Comparison of ENCODE assay signal across 1 cellular context in genomic region chr5:131825404-131826013, GRCh38.
TF ChIP-seq lines count a peak whose summit lies in the region.

No MANE protein-coding gene starts in this region.

TF ChIP-seq in GM23338, 12 proteins besides CTCF, POLR2A, EP300 and RAD21 (continued from another document):
- TF ChIP-seq, protein P1, sequence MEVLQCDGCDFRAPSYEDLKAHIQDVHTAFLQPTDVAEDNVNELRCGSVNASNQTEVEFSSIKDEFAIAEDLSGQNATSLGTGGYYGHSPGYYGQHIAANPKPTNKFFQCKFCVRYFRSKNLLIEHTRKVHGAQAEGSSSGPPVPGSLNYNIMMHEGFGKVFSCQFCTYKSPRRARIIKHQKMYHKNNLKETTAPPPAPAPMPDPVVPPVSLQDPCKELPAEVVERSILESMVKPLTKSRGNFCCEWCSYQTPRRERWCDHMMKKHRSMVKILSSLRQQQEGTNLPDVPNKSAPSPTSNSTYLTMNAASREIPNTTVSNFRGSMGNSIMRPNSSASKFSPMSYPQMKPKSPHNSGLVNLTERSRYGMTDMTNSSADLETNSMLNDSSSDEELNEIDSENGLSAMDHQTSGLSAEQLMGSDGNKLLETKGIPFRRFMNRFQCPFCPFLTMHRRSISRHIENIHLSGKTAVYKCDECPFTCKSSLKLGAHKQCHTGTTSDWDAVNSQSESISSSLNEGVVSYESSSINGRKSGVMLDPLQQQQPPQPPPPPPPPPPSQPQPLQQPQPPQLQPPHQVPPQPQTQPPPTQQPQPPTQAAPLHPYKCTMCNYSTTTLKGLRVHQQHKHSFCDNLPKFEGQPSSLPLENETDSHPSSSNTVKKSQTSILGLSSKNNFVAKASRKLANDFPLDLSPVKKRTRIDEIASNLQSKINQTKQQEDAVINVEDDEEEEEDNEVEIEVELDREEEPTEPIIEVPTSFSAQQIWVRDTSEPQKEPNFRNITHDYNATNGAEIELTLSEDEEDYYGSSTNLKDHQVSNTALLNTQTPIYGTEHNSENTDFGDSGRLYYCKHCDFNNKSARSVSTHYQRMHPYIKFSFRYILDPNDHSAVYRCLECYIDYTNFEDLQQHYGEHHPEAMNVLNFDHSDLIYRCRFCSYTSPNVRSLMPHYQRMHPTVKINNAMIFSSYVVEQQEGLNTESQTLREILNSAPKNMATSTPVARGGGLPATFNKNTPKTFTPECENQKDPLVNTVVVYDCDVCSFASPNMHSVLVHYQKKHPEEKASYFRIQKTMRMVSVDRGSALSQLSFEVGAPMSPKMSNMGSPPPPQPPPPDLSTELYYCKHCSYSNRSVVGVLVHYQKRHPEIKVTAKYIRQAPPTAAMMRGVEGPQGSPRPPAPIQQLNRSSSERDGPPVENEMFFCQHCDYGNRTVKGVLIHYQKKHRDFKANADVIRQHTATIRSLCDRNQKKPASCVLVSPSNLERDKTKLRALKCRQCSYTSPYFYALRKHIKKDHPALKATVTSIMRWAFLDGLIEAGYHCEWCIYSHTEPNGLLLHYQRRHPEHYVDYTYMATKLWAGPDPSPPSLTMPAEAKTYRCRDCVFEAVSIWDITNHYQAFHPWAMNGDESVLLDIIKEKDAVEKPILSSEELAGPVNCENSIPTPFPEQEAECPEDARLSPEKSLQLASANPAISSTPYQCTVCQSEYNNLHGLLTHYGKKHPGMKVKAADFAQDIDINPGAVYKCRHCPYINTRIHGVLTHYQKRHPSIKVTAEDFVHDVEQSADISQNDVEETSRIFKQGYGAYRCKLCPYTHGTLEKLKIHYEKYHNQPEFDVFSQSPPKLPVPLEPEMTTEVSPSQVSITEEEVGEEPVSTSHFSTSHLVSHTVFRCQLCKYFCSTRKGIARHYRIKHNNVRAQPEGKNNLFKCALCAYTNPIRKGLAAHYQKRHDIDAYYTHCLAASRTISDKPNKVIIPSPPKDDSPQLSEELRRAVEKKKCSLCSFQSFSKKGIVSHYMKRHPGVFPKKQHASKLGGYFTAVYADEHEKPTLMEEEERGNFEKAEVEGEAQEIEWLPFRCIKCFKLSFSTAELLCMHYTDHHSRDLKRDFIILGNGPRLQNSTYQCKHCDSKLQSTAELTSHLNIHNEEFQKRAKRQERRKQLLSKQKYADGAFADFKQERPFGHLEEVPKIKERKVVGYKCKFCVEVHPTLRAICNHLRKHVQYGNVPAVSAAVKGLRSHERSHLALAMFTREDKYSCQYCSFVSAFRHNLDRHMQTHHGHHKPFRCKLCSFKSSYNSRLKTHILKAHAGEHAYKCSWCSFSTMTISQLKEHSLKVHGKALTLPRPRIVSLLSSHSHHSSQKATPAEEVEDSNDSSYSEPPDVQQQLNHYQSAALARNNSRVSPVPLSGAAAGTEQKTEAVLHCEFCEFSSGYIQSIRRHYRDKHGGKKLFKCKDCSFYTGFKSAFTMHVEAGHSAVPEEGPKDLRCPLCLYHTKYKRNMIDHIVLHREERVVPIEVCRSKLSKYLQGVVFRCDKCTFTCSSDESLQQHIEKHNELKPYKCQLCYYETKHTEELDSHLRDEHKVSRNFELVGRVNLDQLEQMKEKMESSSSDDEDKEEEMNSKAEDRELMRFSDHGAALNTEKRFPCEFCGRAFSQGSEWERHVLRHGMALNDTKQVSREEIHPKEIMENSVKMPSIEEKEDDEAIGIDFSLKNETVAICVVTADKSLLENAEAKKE (CRISPR knock-in tag; IDR thresholded peaks at IDR 0.05) = no peak
